ENCODE assay signal across 8 cellular contexts in the genomic region with DNA sequence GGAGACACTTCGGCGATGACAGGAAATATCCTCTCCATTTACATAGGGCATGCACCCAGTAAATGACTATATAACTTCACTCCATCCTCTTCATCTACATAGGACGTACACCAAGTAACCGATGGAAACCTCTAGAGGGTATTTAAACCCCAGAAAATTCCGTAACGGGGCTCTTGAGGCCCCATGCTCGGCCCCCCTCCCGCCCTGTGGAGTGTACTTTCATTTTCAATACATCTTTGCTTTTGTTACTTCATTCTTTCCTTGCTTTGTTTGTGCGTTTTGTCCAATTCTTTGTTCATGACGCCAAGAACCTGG. TPM values are rescaled to one million over a fixed set of nuclear protein-coding genes. Genes with fewer than 3 reads are reported as not detected.
DNase-seq lines count a peak whose midpoint lies in the region; ATAC-seq and TF ChIP-seq lines count a peak whose summit lies in the region.

No MANE protein-coding gene starts in this region.

- H2AFZ ChIP-seq in H9 (ENCODE audit: low read length) = no peak overlapping the region
- no peak overlapping the region for H2AFZ ChIP-seq in smooth muscle cell (ENCODE audit: low read depth)

- H3F3A ChIP-seq in smooth muscle cell (ENCODE audit: low read depth) = no peaks in the 10 kb centered on the region

- no peak overlapping the region for H3T11ph ChIP-seq in H9 (ENCODE audit: low read length)

- no peaks in the 10 kb centered on the region for H3K36me3 Mint-ChIP-seq in H9 (ENCODE audit: insufficient read depth in 1 of 3, low read depth in 3 of 3)
- H3K36me3 Mint-ChIP-seq in WTC11 = no peaks in the 10 kb centered on the region
- peaks cover 11% of the 10 kb centered on the region for H3K36me3 Mint-ChIP-seq in glutamatergic neuron (ENCODE audit: unreplicated experiment)

- peak overlapping the region; percentile 36 for H3K4me2 ChIP-seq in H9 (ENCODE audit: insufficient read depth, insufficient read length, low read length)
- peak overlapping the region; percentile 84 for H3K4me2 ChIP-seq in smooth muscle cell

- H3K9me3 Mint-ChIP-seq in H9 (peaks cover 0 to 4% of the 10 kb centered on the region in 2 experiments; a peak in 1 of 5 replicates), WTC11 (no peaks in the 10 kb centered on the region), glutamatergic neuron (ENCODE audit: unreplicated experiment) (peaks cover 10% of the 10 kb centered on the region)

- H3K9me3 ChIP-seq in H9 (ENCODE audit: control insufficient read depth, low read depth, low read length) = no peaks in the 10 kb centered on the region
- H3K9me3 ChIP-seq in smooth muscle cell (replicated peaks; ENCODE audit: low read depth) = no peaks in the 10 kb centered on the region

- no peak overlapping the region for H3K4ac ChIP-seq in H9 (ENCODE audit: low read depth, low read length)

- no peak overlapping the region for H2BK15ac ChIP-seq in H9 (ENCODE audit: low read depth, low read length)

- peaks cover 16% of the 10 kb centered on the region; the same call in 1 of the 2 replicates for H3K27me3 ChIP-seq in H9 (ENCODE audit: insufficient read depth, low read length)
- peaks cover 44% of the 10 kb centered on the region for H3K27me3 ChIP-seq in smooth muscle cell (ENCODE audit: low read depth)

- DNase-seq in H9 (no peak), WTC11 (ENCODE audit: low spot score) (no peak), glutamatergic neuron (no peak), smooth muscle cell (lab: John Stamatoyannopoulos, UW; ENCODE audit: unreplicated experiment) (no peak), ACHN (no peak), cerebellum (ENCODE audit: low spot score) (no peak)

- H3K4me1 ChIP-seq in H9 (ENCODE audit: insufficient read depth, low read length) (no peaks in the 10 kb centered on the region; the same call in 1 of the 2 replicates), smooth muscle cell (ENCODE audit: low read depth) (peaks cover 26% of the 10 kb centered on the region)

- no peak overlapping the region for H3K18ac ChIP-seq in H9 (ENCODE audit: insufficient read length, low read depth, low read length)

- CTCF ChIA-PET in WTC11 (lab: Charles Lee) = interaction anchor here (0.9 to 3.2 kb wide), 15 partner anchors 8 to 278 kb away, joined by 3 to 27 read pairs (median 5); a partner anchor contains a TSS

- POLR2A ChIA-PET in WTC11 (lab: Charles Lee) = interaction anchor here (1.2 kb wide), 1 partner anchor 18 kb away, joined by 5 read pairs; no protein-coding TSS in a partner anchor

- no peak overlapping the region for H2BK120ac ChIP-seq in H9 (ENCODE audit: low read depth, low read length, poor library complexity, severe bottlenecking)

- no peak overlapping the region for H3K56ac ChIP-seq in H9 (ENCODE audit: insufficient read length, low read depth, low read length)

- H3K27ac ChIP-seq in H9 (ENCODE audit: insufficient read length, low read depth, low read length) (no peak overlapping the region), smooth muscle cell (ENCODE audit: low read depth) (no peak overlapping the region)

- no peak for ATAC-seq in WTC11
- no peak for ATAC-seq in GM21526 (IDR thresholded peaks at IDR 0.05; ENCODE audit: low FRiP score, unreplicated experiment)
- no peak for ATAC-seq in HG03159 (IDR thresholded peaks at IDR 0.05; ENCODE audit: unreplicated experiment)

- no peak overlapping the region for H3K14ac ChIP-seq in H9 (ENCODE audit: insufficient read depth, low read length)

- H2AK5ac ChIP-seq in H9 (ENCODE audit: insufficient read length, low read length) = no peak overlapping the region

- no peaks in the 10 kb centered on the region for H4K20me1 ChIP-seq in H9 (ENCODE audit: control insufficient read depth, insufficient read depth, insufficient read length)
- H4K20me1 ChIP-seq in smooth muscle cell (ENCODE audit: low read depth) = no peaks in the 10 kb centered on the region

- H3K27ac Mint-ChIP-seq in H9 = no peak overlapping the region
- H3K27ac Mint-ChIP-seq in WTC11 = no peak overlapping the region
- no peak overlapping the region for H3K27ac Mint-ChIP-seq in glutamatergic neuron (ENCODE audit: unreplicated experiment)

- H4K91ac ChIP-seq in H9 (ENCODE audit: insufficient read length, low read depth, low read length) = no peak overlapping the region

- no peaks in the 10 kb centered on the region for H3K36me3 ChIP-seq in smooth muscle cell (ENCODE audit: low read depth)

- no peak overlapping the region for H2BK20ac ChIP-seq in H9 (ENCODE audit: low read depth, low read length, poor library complexity, severe bottlenecking)

- no peak overlapping the region for H3K23ac ChIP-seq in H9 (ENCODE audit: insufficient read length, low read depth, low read length)

- H3K4me3 ChIP-seq in smooth muscle cell = peak overlapping the region; percentile 49

- no CpG with 5 or more reads among the region's 10 CpGs for WGBS in H9 (ENCODE audit: extremely low coverage, insufficient read length, low lambda C conversion rate)
- WGBS in smooth muscle cell (ENCODE audit: low lambda C conversion rate) = 77% methylated on average over 10 of the region's 10 CpGs

- H2BK5ac ChIP-seq in H9 (ENCODE audit: insufficient read length, low read length) = no peak overlapping the region

- H3K4me3 Mint-ChIP-seq in H9 (peak overlapping the region; percentile 61 to 74), WTC11 (peak overlapping the region; percentile 63), glutamatergic neuron (ENCODE audit: unreplicated experiment) (peak overlapping the region; percentile 74)

- no peak overlapping the region for H2BK12ac ChIP-seq in H9 (ENCODE audit: insufficient read length, low read depth, low read length)

- H3K79me2 ChIP-seq in H9 (ENCODE audit: insufficient read depth, low read length) = no peaks in the 10 kb centered on the region
- no peaks in the 10 kb centered on the region for H3K79me2 ChIP-seq in smooth muscle cell (ENCODE audit: low read depth)

- no peak overlapping the region for H3K9ac ChIP-seq in H9 (ENCODE audit: extremely low read depth, insufficient read length, low read length)
- H3K9ac ChIP-seq in smooth muscle cell (ENCODE audit: low read depth) = no peak overlapping the region

- H3K79me1 ChIP-seq in H9 (ENCODE audit: insufficient read depth, low read depth, low read length, poor library complexity, severe bottlenecking) = no peaks in the 10 kb centered on the region

- no peaks in the 10 kb centered on the region for H3K23me2 ChIP-seq in H9 (ENCODE audit: insufficient read length, low read depth, low read length, poor library complexity, severe bottlenecking)

- in situ Hi-C loops in ACHN (cut with HindIII; ENCODE audit: low pct_ligation_motif_present, low pct_unique_long_range_greater_than_20kb, low sequenced_read_pairs) = no loop called here

- H3K27me3 Mint-ChIP-seq in H9 (ENCODE audit: low read depth) = peaks cover 75% of the 10 kb centered on the region
- peaks cover 47% of the 10 kb centered on the region for H3K27me3 Mint-ChIP-seq in WTC11 (ENCODE audit: low read depth)
- peaks cover 18% of the 10 kb centered on the region for H3K27me3 Mint-ChIP-seq in glutamatergic neuron (ENCODE audit: unreplicated experiment)

- no peak for TF ChIP-seq CTCF in H9 (conservative IDR thresholded peaks at IDR 0.05)
- no peak for TF ChIP-seq CTCF in WTC11 (IDR thresholded peaks at IDR 0.05)
- no peak for TF ChIP-seq CTCF in glutamatergic neuron (IDR thresholded peaks at IDR 0.05; ENCODE audit: partially characterized antibody, unreplicated experiment)
- TF ChIP-seq CTCF in smooth muscle cell (IDR thresholded peaks at IDR 0.05; ENCODE audit: borderline replicate concordance, insufficient read depth, poor library complexity, severe bottlenecking) = no peak

- peaks cover 37 to 53% of the 10 kb centered on the region in 2 experiments for H3K4me1 Mint-ChIP-seq in H9
- H3K4me1 Mint-ChIP-seq in WTC11 = peaks cover 44% of the 10 kb centered on the region
- H3K4me1 Mint-ChIP-seq in glutamatergic neuron (ENCODE audit: low read depth, unreplicated experiment) = peaks cover 19% of the 10 kb centered on the region

- no peak overlapping the region for H4K5ac ChIP-seq in H9 (ENCODE audit: insufficient read length, low read depth, low read length)

- no peak overlapping the region for H4K8ac ChIP-seq in H9 (replicated peaks; ENCODE audit: insufficient read length, low read depth, low read length)

TF ChIP-seq in WTC11, 78 proteins besides CTCF, POLR2A, EP300 and RAD21 (continues in another document):
- TF ChIP-seq NR2C2 (CRISPR knock-in tag; IDR thresholded peaks at IDR 0.05) = no peak
- no peak for TF ChIP-seq ZNF263 (CRISPR knock-in tag; IDR thresholded peaks at IDR 0.05; ENCODE audit: low read depth)
- TF ChIP-seq JUN (CRISPR knock-in tag; IDR thresholded peaks at IDR 0.05) = no peak
- TF ChIP-seq FOXK1 (CRISPR knock-in tag; IDR thresholded peaks at IDR 0.05) = no peak
- no peak for TF ChIP-seq ZNF317 (CRISPR knock-in tag; IDR thresholded peaks at IDR 0.05; ENCODE audit: borderline replicate concordance, low read depth)

RNA-seq across cellular contexts. Expression of a gene that starts 7.5 kb away (rescaled TPM):
- total RNA-seq in H9 (2021) (0.11 and 0.13 TPM in 2 replicates), WTC11 (2021) (0.31 to 0.76 TPM (median 0.55 TPM) in 3 replicates), glutamatergic neuron (ENCODE audit: unreplicated experiment) (not detected), smooth muscle cell (not detected in 2 replicates), cerebellum (13.1 TPM)
- not detected in 2 replicates for polyA plus RNA-seq in smooth muscle cell

RNA-seq across cellular contexts. Expression of a gene that starts 47.7 kb away (rescaled TPM):
- total RNA-seq in H9 (2021) = 0.85 and 1.6 TPM in 2 replicates
- 1.1 to 1.8 TPM (median 1.1 TPM) in 3 replicates for total RNA-seq in WTC11 (2021)
- total RNA-seq in glutamatergic neuron (ENCODE audit: unreplicated experiment) = 0.59 TPM
- 4.6 and 8.5 TPM in 2 replicates for total RNA-seq in smooth muscle cell
- polyA plus RNA-seq in smooth muscle cell = 7.5 and 13.2 TPM in 2 replicates
- total RNA-seq in cerebellum = 3.4 TPM
